In genomic region chr7:77580762-77581350, GRCh38 we compare ENCODE assay signal across 15 cellular contexts. TPM values are rescaled to one million over a fixed set of nuclear protein-coding genes. Genes with fewer than 3 reads are reported as not detected.
DNase-seq lines count a peak whose midpoint lies in the region; ATAC-seq, FAIRE-seq and TF ChIP-seq lines count a peak whose summit lies in the region.
"Had no signal": no experiment of that assay in that cellular context is flagged by ENCODE, and none has a peak within 500 bp of the region (broad histone marks: within the 10 kb centered on the region; RNA-seq: fewer than 3 reads in every experiment).

No MANE protein-coding gene starts in this region.

- no TSS peak for BruUV-seq in PC-3 (replicated peaks; lab: Mats Ljungman, UMichigan)

- H4K20me1 ChIP-seq in PC-3 (ENCODE audit: low read length), result no peaks in the 10 kb centered on the region

- CTCF ChIA-PET in AG04450 (lab: Charles Lee), result interaction anchor here (0.6 to 1.2 kb wide), 2 partner anchors 8 to 70 kb away, joined by 3 read pairs; no protein-coding TSS in a partner anchor
- CTCF ChIA-PET in PC-3 (lab: Charles Lee), result no interaction called here

- H3K27me3 ChIP-seq in AG04450 (ENCODE audit: control insufficient read depth, insufficient read depth, low read length), result no peaks in the 10 kb centered on the region
- no peaks in the 10 kb centered on the region for H3K27me3 ChIP-seq in PC-3 (ENCODE audit: low read length)
- H3K27me3 ChIP-seq: sigmoid colon, thyroid gland had no signal

- peaks cover 36% of the 10 kb centered on the region for H3K36me3 ChIP-seq in PC-3 (ENCODE audit: low read depth, low read length)

- H3K9me2 ChIP-seq in PC-3 (replicated peaks; ENCODE audit: low read length), result no peaks in the 10 kb centered on the region

- TF ChIP-seq CTCF in AG04450 (IDR thresholded peaks at IDR 0.05; ENCODE audit: low read depth, low read length) (no peak), PC-3 (conservative IDR thresholded peaks at IDR 0.05; ENCODE audit: low read depth, low read length) (no peak), fibroblast of villous mesenchyme (IDR thresholded peaks at IDR 0.05; ENCODE audit: insufficient read depth, low read depth, low read length) (no peak)

- H3K9ac ChIP-seq in PC-3 (ENCODE audit: low read length), result no peak overlapping the region

- H3K9me3 ChIP-seq in AG04450 (ENCODE audit: control insufficient read depth, insufficient read depth, low read length), result no peaks in the 10 kb centered on the region
- H3K9me3 ChIP-seq in PC-3 (ENCODE audit: low read length), result no peaks in the 10 kb centered on the region
- H3K9me3 ChIP-seq: sigmoid colon, thyroid gland had no signal

- H3K27ac ChIP-seq in AG04450 (ENCODE audit: low read depth, low read length) (no peak overlapping the region), PC-3 (ENCODE audit: low read length) (no peak overlapping the region)
- H3K27ac ChIP-seq: sigmoid colon, thyroid gland, VCaP had no signal

- no peak for FAIRE-seq in HTR-8/SVneo (lab: Jason Lieb, UNC)

- intact Hi-C loops in PC-3 (cut with micrococcal nuclease), result no loop called here

- H3K4me2 ChIP-seq in PC-3 (ENCODE audit: low read length), result no peak overlapping the region

- peak; percentile 31; the same call in 1 of the 2 replicates for ATAC-seq in PC-3
- ATAC-seq in GM21717 (IDR thresholded peaks at IDR 0.05; ENCODE audit: unreplicated experiment), result no peak

- H3K79me2 ChIP-seq in PC-3 (ENCODE audit: low read length), result peaks cover 25% of the 10 kb centered on the region

- DNase-seq in AG04450 (ENCODE audit: low read depth, low spot score) (peak; percentile 3), GM04504 (ENCODE audit: low read depth) (peak; percentile 23), PC-3 (no peak), fibroblast of villous mesenchyme (ENCODE audit: low read depth) (peak; percentile 76), HTR-8/SVneo (ENCODE audit: insufficient read length, low spot score) (no peak), HCEC 1CT (no peak)
- no peak for DNase-seq in NK-92 treated with Interleukin-12 subunit alpha and Interleukin-12 subunit beta, amount 100 ng/mL, for 24 hours (lab: John Stamatoyannopoulos, UW)
- DNase-seq: AML-193; NCI-H524 treated with DMSO at 0.1 percent for 48 hours; sigmoid colon; stimulated activated CD4-positive, alpha-beta T cell treated with anti-CD3 and anti-CD28 coated beads, Interleukin-4, amount 100 ng/mL, for 4 hours; SW 1271 had no signal

- H2AFZ ChIP-seq in PC-3 (ENCODE audit: low read length), result no peak overlapping the region

- no peaks in the 10 kb centered on the region; the same call in 1 of the 2 replicates for H3K4me1 ChIP-seq in PC-3 (ENCODE audit: insufficient read depth, low read length)
- H3K4me1 ChIP-seq: thyroid gland had no signal

- H3F3A ChIP-seq in PC-3 (ENCODE audit: low read length, unreplicated experiment), result no peaks in the 10 kb centered on the region

- H3K4me3 ChIP-seq in AG04450 (ENCODE audit: low read depth, low read length) (no peak overlapping the region), PC-3 (ENCODE audit: low read length) (no peak overlapping the region), fibroblast of villous mesenchyme (ENCODE audit: low read depth, low read length) (no peak overlapping the region)
- H3K4me3 ChIP-seq: sigmoid colon, thyroid gland had no signal

- POLR2A ChIA-PET in AG04450 (lab: Yijun Ruan, JAX) (no interaction called here), PC-3 (lab: Charles Lee; ENCODE audit: unreplicated experiment) (no interaction called here)

RNA-seq across cellular contexts. Expression of gene PTPN12, which starts 43.8 kb away (rescaled TPM):
- 41.4 and 45.3 TPM in 2 replicates for polyA plus RNA-seq in AG04450 (2011; rRNA removed)
- 31.0 and 51.6 TPM in 2 replicates for polyA minus RNA-seq in AG04450 (2011; rRNA and poly(A)+ RNA removed)
- total RNA-seq in PC-3 (2014; rRNA removed) (26.2 and 34.3 TPM in 2 replicates), fibroblast of villous mesenchyme (53.8 and 78.6 TPM in 2 replicates)

Comparison
In these comparisons a context has a peak if more than half of its experiments do, and no peak if none do; other contexts are left out.
1. DNase-seq: peak in AG04450 (single experiment), GM04504 (single experiment) and fibroblast of villous mesenchyme (single experiment); none in PC-3 (single experiment), HTR-8/SVneo (single experiment), HCEC 1CT (single experiment) and NK-92 treated with Interleukin-12 subunit alpha and Interleukin-12 subunit beta, amount 100 ng/mL, for 24 hours (single experiment).